Comparison of ENCODE assay signal across 15 cellular contexts in genomic region chr1:165053273-165053835, GRCh38.
DNase-seq lines count a peak whose midpoint lies in the region; ATAC-seq, FAIRE-seq and TF ChIP-seq lines count a peak whose summit lies in the region.
"Had no signal": no experiment of that assay in that cellular context is flagged by ENCODE, and none has a peak within 500 bp of the region (broad histone marks: within the 10 kb centered on the region; RNA-seq: fewer than 3 reads in every experiment).

No MANE protein-coding gene starts in this region.

- TF ChIP-seq RAD21 in A549 (conservative IDR thresholded peaks at IDR 0.05 in 1 of 2, IDR thresholded peaks at IDR 0.05 in 1 of 2): no peak

- H3K4me3 ChIP-seq in A549: no peak overlapping the region
- H3K4me3 ChIP-seq in HUES48 (ENCODE audit: low read depth, low read length): no peak overlapping the region
- H3K4me3 ChIP-seq in bronchial epithelial cell (ENCODE audit: low read depth, low read length): no peak overlapping the region
- H3K4me3 ChIP-seq in left lung: no peak overlapping the region
- H3K4me3 ChIP-seq: SJCRH30 had no signal

- POLR2A ChIA-PET in A549 (lab: Yijun Ruan, JAX): no interaction called here

- TF ChIP-seq EP300 in A549 (IDR thresholded peaks at IDR 0.05): no peak

- H3K27ac ChIP-seq in A549 (no peak overlapping the region), HUES48 (ENCODE audit: low read depth, low read length) (peak overlapping the region; percentile 68), left lung (no peak overlapping the region)
- H3K27ac ChIP-seq: C4-2B, RWPE1, SJCRH30 had no signal

- intact Hi-C loops in left lung (cut with DNase I): no loop called here

- CTCF ChIA-PET in A549 (lab: Yijun Ruan, JAX): interaction anchor here (0.7 to 1.6 kb wide), 2 partner anchors 19 to 62 kb away, joined by 3 to 6 read pairs; no protein-coding TSS in a partner anchor

- ATAC-seq in A549 (no peak), left lung (peak; percentile 57), GM21515 (IDR thresholded peaks at IDR 0.05; ENCODE audit: unreplicated experiment) (no peak)
- ATAC-seq: PC-3 had no signal

- WGBS in A549 (ENCODE audit: missing lambda C conversion rate): 34% methylated on average over 3 of the region's 3 CpGs

- FAIRE-seq in A549 (lab: Jason Lieb, UNC) (no peak), bronchial epithelial cell (lab: Jason Lieb, UNC) (no peak)

- DNase-seq in A549 (ENCODE audit: low read depth in 1 of 2, low spot score in 1 of 2) (no peak), bronchial epithelial cell (ENCODE audit: low read depth) (peak; percentile 46), left lung (no peak), NCI-H1092 treated with DMSO at 0.1 percent for 48 hours (lab: John Stamatoyannopoulos, UW) (no peak), UCSD-AML1 (lab: John Stamatoyannopoulos, UW; ENCODE audit: unreplicated experiment) (no peak), activated T-cell treated with anti-CD3 and anti-CD28 coated beads for 4 hours (no peak)
- DNase-seq: DMS153, IMR-90, NCI-H187, PC-3, SJCRH30 had no signal

- H3K36me3 ChIP-seq in HUES48 (ENCODE audit: control insufficient read depth, insufficient read depth, low read length): no peaks in the 10 kb centered on the region
- no peaks in the 10 kb centered on the region for H3K36me3 ChIP-seq in bronchial epithelial cell (ENCODE audit: control insufficient read depth, insufficient read depth, low read length)
- no peaks in the 10 kb centered on the region for H3K36me3 ChIP-seq in left lung
- H3K36me3 ChIP-seq: SJCRH30 had no signal

- H3K9ac ChIP-seq in HUES48 (ENCODE audit: low read depth, low read length): no peak overlapping the region

- no peak for TF ChIP-seq POLR2A in A549 (IDR thresholded peaks at IDR 0.05; ENCODE audit: low read length)

- H3K4me1 ChIP-seq in A549 (no peaks in the 10 kb centered on the region), HUES48 (ENCODE audit: control insufficient read depth, insufficient read depth, low read length) (peaks cover 13% of the 10 kb centered on the region), left lung (no peaks in the 10 kb centered on the region)
- H3K4me1 ChIP-seq: SJCRH30 had no signal

- no peak overlapping the region for H3K4me2 ChIP-seq in A549

- no peaks in the 10 kb centered on the region for H3K27me3 ChIP-seq in HUES48 (ENCODE audit: control insufficient read depth, insufficient read depth, low read length)
- no peaks in the 10 kb centered on the region for H3K27me3 ChIP-seq in bronchial epithelial cell (ENCODE audit: control insufficient read depth, insufficient read depth, low read length)
- peaks cover 0 to 5% of the 10 kb centered on the region in 2 donors for H3K27me3 ChIP-seq in left lung
- H3K27me3 ChIP-seq: SJCRH30 had no signal

- TF ChIP-seq CTCF in A549 (IDR thresholded peaks at IDR 0.05) (no peak), bronchial epithelial cell (IDR thresholded peaks at IDR 0.05; ENCODE audit: insufficient read depth, low read length, severe bottlenecking) (no peak), left lung (IDR thresholded peaks at IDR 0.05) (no peak)

- H3K9me3 ChIP-seq in A549: no peaks in the 10 kb centered on the region
- no peaks in the 10 kb centered on the region for H3K9me3 ChIP-seq in HUES48 (ENCODE audit: control insufficient read depth, insufficient read depth, low read length)
- H3K9me3 ChIP-seq in left lung: no peaks in the 10 kb centered on the region
- H3K9me3 ChIP-seq: SJCRH30 had no signal

TF ChIP-seq in A549, 52 proteins besides CTCF, POLR2A, EP300 and RAD21:
- TF ChIP-seq MAFK (IDR thresholded peaks at IDR 0.05; ENCODE audit: partially characterized antibody): peak; percentile 4
- no peak for TF ChIP-seq RFX5 (IDR thresholded peaks at IDR 0.05)
